In genomic region chr1:153466908-153467307, GRCh38 we compare ENCODE assay signal across 18 cellular contexts. TPM values are rescaled to one million over a fixed set of nuclear protein-coding genes. Genes with fewer than 3 reads are reported as not detected.
"Had no signal": no experiment of that assay in that cellular context is flagged by ENCODE, and none has a peak within 500 bp of the region (broad histone marks: within the 10 kb centered on the region; RNA-seq: fewer than 3 reads in every experiment).

No MANE protein-coding gene starts in this region.

- H3K36me3 ChIP-seq: adrenal gland, right atrium auricular region, tibial artery had no signal

- H3K4me3 Mint-ChIP-seq: activated naive CD4-positive, alpha-beta T cell treated with anti-CD3 and anti-CD28 coated beads, Interleukin-2, amount 10 ng/mL, durations not matched to agents 7 days and 5 days; brain; endodermal cell; neural crest cell; T-helper 17 cell had no signal

- H2AFZ ChIP-seq: parathyroid adenoma had no signal

- DNase-seq: activated naive CD4-positive, alpha-beta T cell treated with anti-CD3 and anti-CD28 coated beads, Interleukin-2, amount 10 ng/mL, durations not matched to agents 7 days and 5 days; adrenal gland; cerebellar nuclear complex; erythroblast; glutamatergic neuron; left ventricle myocardium superior; T-helper 17 cell; tibial artery had no signal

- H3K36me3 Mint-ChIP-seq: activated naive CD4-positive, alpha-beta T cell treated with anti-CD3 and anti-CD28 coated beads, Interleukin-2, amount 10 ng/mL, durations not matched to agents 7 days and 5 days; brain had no signal

- H3K4me3 ChIP-seq: adrenal gland, right atrium auricular region, skin epidermis, tibial artery had no signal

- H3K79me2 ChIP-seq: parathyroid adenoma had no signal

- FAIRE-seq: keratinocyte had no signal

- H3K27me3 ChIP-seq: adrenal gland, right atrium auricular region, tibial artery had no signal

- H3K9ac ChIP-seq: parathyroid adenoma had no signal

- H3K4me1 Mint-ChIP-seq: activated naive CD4-positive, alpha-beta T cell treated with anti-CD3 and anti-CD28 coated beads, Interleukin-2, amount 10 ng/mL, durations not matched to agents 7 days and 5 days; endodermal cell; neural crest cell; T-helper 17 cell had no signal

- H3K9me3 ChIP-seq: adrenal gland had no signal

- H3K27ac Mint-ChIP-seq: activated naive CD4-positive, alpha-beta T cell treated with anti-CD3 and anti-CD28 coated beads, Interleukin-2, amount 10 ng/mL, durations not matched to agents 7 days and 5 days; activated T-helper 2 cell treated with anti-CD3 and anti-CD28 coated beads, Interferon-gamma antibody, Interleukin-2, Interleukin-4, amounts not matched to agents 10 μg/mL and 5 μg/mL and 100 μg/mL, durations not matched to agents 14 hours and 24 hours and 36 hours; endodermal cell; T-helper 17 cell had no signal

- H3K4me1 ChIP-seq: adrenal gland, parathyroid adenoma had no signal

- H3K27ac ChIP-seq: adrenal gland, parathyroid adenoma, right atrium auricular region, tibial artery had no signal

- ATAC-seq: T-helper 17 cell had no signal

RNA-seq across cellular contexts. Expression of gene S100A7, which starts 6.5 kb away (rescaled TPM):
- total RNA-seq: activated T-helper 2 cell treated with anti-CD3 and anti-CD28 coated beads, Interferon-gamma antibody, Interleukin-2, Interleukin-4, amounts not matched to agents 10 μg/mL and 5 μg/mL and 100 μg/mL, durations not matched to agents 14 hours and 24 hours and 36 hours; adrenal gland; dermis microvascular lymphatic vessel endothelial cell; endodermal cell; left ventricle myocardium superior; myocyte; neural crest cell; right atrium auricular region; T-helper 17 cell had no signal
- polyA plus RNA-seq: adrenal gland had no signal

RNA-seq across cellular contexts. Expression of gene S100A7A, which starts 50.6 kb away (rescaled TPM):
- total RNA-seq: activated T-helper 2 cell treated with anti-CD3 and anti-CD28 coated beads, Interferon-gamma antibody, Interleukin-2, Interleukin-4, amounts not matched to agents 10 μg/mL and 5 μg/mL and 100 μg/mL, durations not matched to agents 14 hours and 24 hours and 36 hours; adrenal gland; dermis microvascular lymphatic vessel endothelial cell; endodermal cell; left ventricle myocardium superior; myocyte; neural crest cell; right atrium auricular region; T-helper 17 cell had no signal
- polyA plus RNA-seq: adrenal gland, keratinocyte had no signal
